Comparison of ENCODE assay signal across 13 cellular contexts in the genomic region with DNA sequence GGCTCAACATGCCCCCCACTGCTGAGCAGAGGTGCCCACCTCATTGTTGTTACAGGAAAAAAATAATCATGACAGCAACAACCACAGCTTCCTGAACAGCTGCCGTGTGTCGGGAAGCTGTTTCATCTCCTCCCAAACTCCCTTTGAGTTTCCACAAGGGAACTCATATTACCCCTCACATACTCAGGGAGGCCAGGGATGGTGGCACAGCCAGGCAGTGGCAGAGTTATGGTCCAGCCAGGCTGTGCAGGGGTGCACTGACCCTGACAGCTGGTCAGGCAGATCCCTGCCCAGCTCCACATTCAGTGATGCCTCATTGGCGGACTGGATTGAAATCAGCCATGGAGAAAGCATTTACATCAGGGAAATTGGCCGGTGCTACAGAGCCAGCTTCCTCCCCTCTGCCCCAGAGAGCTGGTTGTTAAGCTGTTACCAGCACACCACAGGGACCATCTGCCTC. TPM values are rescaled to one million over a fixed set of nuclear protein-coding genes. Genes with fewer than 3 reads are reported as not detected.
DNase-seq lines count a peak whose midpoint lies in the region; ATAC-seq and TF ChIP-seq lines count a peak whose summit lies in the region.
"Had no signal": no experiment of that assay in that cellular context is flagged by ENCODE, and none has a peak within 500 bp of the region (broad histone marks: within the 10 kb centered on the region; RNA-seq: fewer than 3 reads in every experiment).

No MANE protein-coding gene starts in this region.

- H3F3A ChIP-seq in PC-9 (ENCODE audit: insufficient read depth, low read depth): no peaks in the 10 kb centered on the region

- no peak overlapping the region for H2AFZ ChIP-seq in PC-9

- TF ChIP-seq CTCF in activated CD8-positive, alpha-beta T cell treated with anti-CD3 and anti-CD28 coated beads for 36 hours (IDR thresholded peaks at IDR 0.05): no peak
- TF ChIP-seq CTCF in omental fat pad (IDR thresholded peaks at IDR 0.05) (no peak), PC-9 (conservative IDR thresholded peaks at IDR 0.05) (no peak)

- peaks cover 4% of the 10 kb centered on the region for H3K9me3 ChIP-seq in thymus (ENCODE audit: control insufficient read depth)
- no peaks in the 10 kb centered on the region for H3K9me3 ChIP-seq in PC-9 (ENCODE audit: insufficient read depth, low read depth)
- H3K9me3 ChIP-seq: tibial nerve had no signal

- H3K9me2 ChIP-seq in PC-9 (ENCODE audit: insufficient read depth): no peaks in the 10 kb centered on the region

- intact Hi-C loops in cardiac septum (cut with DNase I): no loop called here
- intact Hi-C loops in Right ventricle myocardium superior (cut with DNase I): no loop called here
- intact Hi-C loops in activated CD8-positive, alpha-beta T cell treated with anti-CD3 and anti-CD28 coated beads for 36 hours (cut with micrococcal nuclease): no loop called here
- intact Hi-C loops in PC-9 (cut with micrococcal nuclease; ENCODE audit: unreplicated experiment): no loop called here

- H3K4me3 ChIP-seq in thymus (ENCODE audit: low read length) (no peak overlapping the region), PC-9 (no peak overlapping the region)

- peaks cover 4% of the 10 kb centered on the region for H3K36me3 Mint-ChIP-seq in activated CD8-positive, alpha-beta T cell treated with anti-CD3 and anti-CD28 coated beads for 36 hours (ENCODE audit: low read depth)

- H3K27me3 ChIP-seq in layer of hippocampus (ENCODE audit: control insufficient read depth, insufficient read depth, low read length): no peaks in the 10 kb centered on the region
- H3K27me3 ChIP-seq in thymus (ENCODE audit: control insufficient read depth, insufficient read depth): no peaks in the 10 kb centered on the region
- peaks cover 83% of the 10 kb centered on the region for H3K27me3 ChIP-seq in PC-9 (ENCODE audit: insufficient read depth, low read depth)

- WGBS in thymus: 30% methylated on average over 4 of the region's 4 CpGs

- POLR2A ChIA-PET in activated CD8-positive, alpha-beta T cell treated with anti-CD3 and anti-CD28 coated beads for 36 hours (lab: Charles Lee): interaction anchor here (1.1 to 4.3 kb wide), 8 partner anchors 8 to 329 kb away, joined by 4 to 33 read pairs (median 6); no protein-coding TSS in a partner anchor
- POLR2A ChIA-PET in PC-9 (lab: Charles Lee; ENCODE audit: unreplicated experiment): interaction anchor here (0.7 kb wide), 1 partner anchor 211 kb away, joined by 6 read pairs; no protein-coding TSS in a partner anchor

- peaks cover 41% of the 10 kb centered on the region for H3K4me1 ChIP-seq in thymus (ENCODE audit: control insufficient read depth, insufficient read depth, low read length)
- H3K4me1 ChIP-seq in PC-9 (replicated peaks; ENCODE audit: insufficient read depth): no peaks in the 10 kb centered on the region

- H3K4me3 Mint-ChIP-seq in activated CD8-positive, alpha-beta T cell treated with anti-CD3 and anti-CD28 coated beads for 36 hours: peak overlapping the region; percentile 84

- H3K36me3 ChIP-seq in thymus (ENCODE audit: control insufficient read depth, insufficient read depth) (no peaks in the 10 kb centered on the region), PC-9 (ENCODE audit: low read depth) (no peaks in the 10 kb centered on the region)

- ATAC-seq in Right ventricle myocardium superior (ENCODE audit: poor library complexity) (no peak), omental fat pad (ENCODE audit: low FRiP score) (no peak)
- ATAC-seq in activated CD8-positive, alpha-beta T cell treated with anti-CD3 and anti-CD28 coated beads for 36 hours: peak; percentile 21

- BruUV-seq in PC-9 (replicated peaks; lab: Mats Ljungman, UMichigan): no TSS peak

- H3K27me3 Mint-ChIP-seq in activated CD8-positive, alpha-beta T cell treated with anti-CD3 and anti-CD28 coated beads for 36 hours: no peaks in the 10 kb centered on the region

- peak; percentile 22 for DNase-seq in cardiac septum (ENCODE audit: low spot score)
- no peak for DNase-seq in Right ventricle myocardium superior
- no peak for DNase-seq in activated CD8-positive, alpha-beta T cell treated with anti-CD3 and anti-CD28 coated beads for 36 hours
- no peak for DNase-seq in SHP77 (lab: John Stamatoyannopoulos, UW)
- DNase-seq in omental fat pad (ENCODE audit: low spot score): no peak
- no peak for DNase-seq in PC-9
- DNase-seq: cerebellar nuclear complex, kidney glomerular epithelial cell, NCI-H526 treated with DMSO at 0.1 percent for 48 hours had no signal

- peak overlapping the region; percentile 90 for H3K27ac Mint-ChIP-seq in activated CD8-positive, alpha-beta T cell treated with anti-CD3 and anti-CD28 coated beads for 36 hours

- H3K27ac ChIP-seq in layer of hippocampus (ENCODE audit: low read depth, low read length) (peak overlapping the region; percentile 38), thymus (ENCODE audit: low read depth) (peak overlapping the region; percentile 96), PC-9 (no peak overlapping the region)
- H3K27ac ChIP-seq: C4-2B had no signal

- no peaks in the 10 kb centered on the region for H3K79me2 ChIP-seq in PC-9 (ENCODE audit: low read depth)

- peaks cover 3% of the 10 kb centered on the region for H3K9me3 Mint-ChIP-seq in activated CD8-positive, alpha-beta T cell treated with anti-CD3 and anti-CD28 coated beads for 36 hours

- no peak overlapping the region for H3K4me2 ChIP-seq in PC-9

- H4K20me1 ChIP-seq in PC-9 (ENCODE audit: insufficient read depth): no peaks in the 10 kb centered on the region

- H3K4me1 Mint-ChIP-seq in activated CD8-positive, alpha-beta T cell treated with anti-CD3 and anti-CD28 coated beads for 36 hours (ENCODE audit: low read depth): peaks cover 45% of the 10 kb centered on the region

- CTCF ChIA-PET in activated CD8-positive, alpha-beta T cell treated with anti-CD3 and anti-CD28 coated beads for 36 hours (lab: Charles Lee): interaction anchor here (0.9 to 1.6 kb wide), 9 partner anchors 17 to 462 kb away, joined by 3 to 5 read pairs (median 4); no protein-coding TSS in a partner anchor
- CTCF ChIA-PET in PC-9 (lab: Charles Lee): no interaction called here

RNA-seq across cellular contexts. Expression of gene SARDH, which starts 37.3 kb away (rescaled TPM):
- total RNA-seq in cardiac septum: 1.3 TPM
- total RNA-seq in Right ventricle myocardium superior: 0.94 TPM
- total RNA-seq in activated CD8-positive, alpha-beta T cell treated with anti-CD3 and anti-CD28 coated beads for 36 hours: 1 to 10 TPM; 5.5 to 5.6 TPM
- polyA plus RNA-seq in thymus: 5.4 TPM
- 1 to 10 TPM in 3 of 4 donors, under 1 TPM in 1; 0.56 to 6.9 (median 1.8) TPM for total RNA-seq in omental fat pad
- total RNA-seq in PC-9 (2021): 9.9 and 11.3 TPM in 2 replicates
